In the genomic region with DNA sequence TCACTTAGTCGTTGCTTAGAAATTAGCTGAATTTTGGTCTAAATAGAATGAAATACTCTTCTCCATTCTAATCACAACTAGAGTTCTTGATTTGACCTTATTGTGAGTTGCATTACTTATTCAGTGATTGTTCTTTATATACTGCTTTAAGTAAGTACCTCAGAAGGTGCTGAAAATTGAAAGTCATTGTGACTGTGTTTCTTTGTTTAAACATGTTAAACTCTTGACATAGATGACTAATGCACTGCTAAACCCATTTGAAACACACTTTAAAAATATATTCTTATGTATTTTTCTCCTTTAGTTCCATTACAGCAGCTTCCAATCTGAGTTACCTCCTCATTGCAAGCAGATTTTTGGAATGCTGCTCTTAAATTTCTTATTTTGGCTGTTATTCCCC, we compare ENCODE assay signal across 28 cellular contexts. TPM values are rescaled to one million over a fixed set of nuclear protein-coding genes. Genes with fewer than 3 reads are reported as not detected.
"Had no signal": no experiment of that assay in that cellular context is flagged by ENCODE, and none has a peak within 500 bp of the region (broad histone marks: within the 10 kb centered on the region; RNA-seq: fewer than 3 reads in every experiment).

No MANE protein-coding gene starts in this region.

- H3K4me2 ChIP-seq: SK-N-SH had no signal

- H3K27ac ChIP-seq: adrenal gland, Peyer's patch, RWPE1, SJCRH30, VCaP had no signal

- H3K9me3 ChIP-seq: adrenal gland, Peyer's patch, SJCRH30, SK-N-SH had no signal

- H3K27me3 ChIP-seq: adrenal gland, Peyer's patch, SJCRH30 had no signal

- DNase-seq: activated CD4-positive, alpha-beta memory T cell treated with anti-CD3 and anti-CD28 coated beads for 36 hours; activated CD4-positive, alpha-beta T cell treated with anti-CD3 and anti-CD28 coated beads, Interleukin-2, amount 10 ng/mL, durations not matched to agents 7 days and 5 days; activated CD4-positive, CD25-positive, alpha-beta regulatory T cell; activated CD8-positive, alpha-beta memory T cell treated with anti-CD3 and anti-CD28 coated beads for 24 hours; activated gamma-delta T cell; activated naive CD4-positive, alpha-beta T cell treated with anti-CD3 and anti-CD28 coated beads, Interleukin-2, amount 10 ng/mL, durations not matched to agents 7 days and 5 days; activated naive CD8-positive, alpha-beta T cell treated with anti-CD3 and anti-CD28 coated beads, Interleukin-2, amount 10 ng/mL, durations not matched to agents 7 days and 5 days; activated T-cell treated with anti-CD3 and anti-CD28 coated beads, Interleukin-2, amount 50 U/mL, for 48 hours; adrenal gland; anterior cingulate cortex; caudate nucleus; NCI-H146; NCI-H187 treated with DMSO at 0.1 percent for 48 hours; NCI-H2081 treated with DMSO at 0.1 percent for 48 hours; NCI-H345; NCI-H510A treated with DMSO at 0.1 percent for 48 hours; NCI-H69; NK-92 treated with Interleukin-12 subunit alpha and Interleukin-12 subunit beta, amount 100 ng/mL, for 24 hours; OCI-M1; Peyer's patch; Right ventricle myocardium superior; SJCRH30; SK-N-SH; T-helper 1 cell had no signal

- H3K9ac ChIP-seq: SK-N-SH had no signal

- ATAC-seq: activated T-helper 17 cell treated with anti-CD3 and anti-CD28 coated beads, Interleukin-2, amount 50 U/mL, for 72 hours had no signal

- H3K36me3 ChIP-seq: adrenal gland, Peyer's patch, SJCRH30 had no signal

- H3K4me3 ChIP-seq: adrenal gland, Peyer's patch, SJCRH30 had no signal

- H3K4me1 ChIP-seq: adrenal gland, Peyer's patch, SJCRH30 had no signal

RNA-seq across cellular contexts. Expression of gene TSPAN7, which starts 9.1 kb away (rescaled TPM):
- total RNA-seq: activated naive CD8-positive, alpha-beta T cell treated with anti-CD3 and anti-CD28 coated beads, Interleukin-2, amount 10 ng/mL, durations not matched to agents 7 days and 5 days; T-helper 2 cell treated with Interferon-gamma antibody and Interleukin-4, amounts not matched to agents 100 ng/mL and 5 ng/mL, for 36 hours had no signal
